In the genomic region with DNA sequence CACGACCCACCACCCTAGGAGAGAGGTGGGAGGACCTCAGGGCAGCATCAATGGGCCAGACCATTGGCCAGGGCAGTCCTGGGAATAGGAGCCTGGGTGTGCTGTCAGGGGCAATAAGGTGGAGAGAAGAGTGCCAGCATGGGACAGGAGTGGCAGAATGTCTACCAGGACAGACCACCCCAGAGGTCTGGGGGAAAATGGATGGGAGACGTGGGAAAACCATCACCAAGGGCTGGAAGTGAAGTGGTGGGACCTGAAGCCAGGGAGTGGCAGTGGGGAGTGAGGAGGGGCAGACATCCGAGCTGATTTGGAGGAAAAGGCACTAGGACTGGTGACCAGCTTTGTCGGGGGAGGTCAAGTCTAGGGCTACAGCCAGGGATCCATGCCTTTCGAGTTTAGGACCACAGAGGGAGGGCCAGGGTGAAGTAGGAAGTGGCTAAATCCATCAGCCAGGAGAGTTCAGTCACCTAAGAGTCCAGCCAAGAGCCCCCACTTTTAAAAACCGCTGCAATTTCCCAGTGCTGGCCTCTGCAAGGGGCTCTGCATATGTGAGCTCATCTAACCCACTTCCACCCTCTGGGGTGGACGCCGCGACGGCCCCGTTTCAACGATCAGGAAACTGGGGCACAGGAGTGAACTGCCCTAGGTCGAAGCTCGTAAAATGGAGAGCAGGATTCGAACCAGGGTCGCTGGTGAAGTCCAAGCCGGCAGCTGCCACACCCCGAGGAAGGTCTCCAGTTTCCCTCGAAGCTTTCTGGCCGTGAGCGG, we compare ENCODE assay signal across 8 cellular contexts. TPM values are rescaled to one million over a fixed set of nuclear protein-coding genes. Genes with fewer than 3 reads are reported as not detected.
DNase-seq lines count a peak whose midpoint lies in the region; ATAC-seq and TF ChIP-seq lines count a peak whose summit lies in the region.

No MANE protein-coding gene starts in this region.

- no peak overlapping the region for H2AFZ ChIP-seq in PC-9

- H3K9me3 Mint-ChIP-seq in activated CD8-positive, alpha-beta memory T cell treated with anti-CD3 and anti-CD28 coated beads, Interleukin-2, amount 10 ng/mL, durations not matched to agents 7 days and 5 days (ENCODE audit: low read depth) = peaks cover 3% of the 10 kb centered on the region

- H3K36me3 ChIP-seq in breast epithelium (no peaks in the 10 kb centered on the region), testis (ENCODE audit: low read depth, missing control alignments) (no peaks in the 10 kb centered on the region), PC-9 (ENCODE audit: low read depth) (no peaks in the 10 kb centered on the region)

- H3F3A ChIP-seq in PC-9 (ENCODE audit: insufficient read depth, low read depth) = peaks cover 3% of the 10 kb centered on the region; the same call in 1 of the 2 replicates

- H3K4me1 ChIP-seq in breast epithelium (peaks cover 6 to 8% of the 10 kb centered on the region in 2 donors), testis (peaks cover 28% of the 10 kb centered on the region), PC-9 (replicated peaks; ENCODE audit: insufficient read depth) (0 out of 2 replicates have a peak, but pooled peaks cover 3% of the 10 kb centered on the region)

- H3K9me2 ChIP-seq in PC-9 (ENCODE audit: insufficient read depth) = no peaks in the 10 kb centered on the region

- no peaks in the 10 kb centered on the region for H4K20me1 ChIP-seq in PC-9 (ENCODE audit: insufficient read depth)

- TF ChIP-seq CTCF in breast epithelium (IDR thresholded peaks at IDR 0.05) = no peak
- no peak for TF ChIP-seq CTCF in lower leg skin (IDR thresholded peaks at IDR 0.05)
- TF ChIP-seq CTCF in testis (IDR thresholded peaks at IDR 0.05) = no peak
- TF ChIP-seq CTCF in PC-9 (conservative IDR thresholded peaks at IDR 0.05) = no peak

- ATAC-seq in activated CD8-positive, alpha-beta memory T cell treated with anti-CD3 and anti-CD28 coated beads, Interleukin-2, amount 10 ng/mL, durations not matched to agents 7 days and 5 days = no peak
- ATAC-seq in GM21360 (IDR thresholded peaks at IDR 0.05; ENCODE audit: unreplicated experiment) = no peak

- H3K4me3 Mint-ChIP-seq in activated CD8-positive, alpha-beta memory T cell treated with anti-CD3 and anti-CD28 coated beads, Interleukin-2, amount 10 ng/mL, durations not matched to agents 7 days and 5 days = peak overlapping the region; percentile 13

- H3K4me3 ChIP-seq in breast epithelium (peak overlapping the region; percentile 69 to 98 (median 83)), lower leg skin (ENCODE audit: low read depth, poor library complexity, severe bottlenecking) (peak overlapping the region; percentile 46), testis (peak overlapping the region; percentile 73 to 79), PC-9 (no peak overlapping the region)

- no peak for TF ChIP-seq POLR2A in breast epithelium (IDR thresholded peaks at IDR 0.05)
- TF ChIP-seq POLR2A in lower leg skin (IDR thresholded peaks at IDR 0.05) = no peak
- no peak for TF ChIP-seq POLR2A in testis (IDR thresholded peaks at IDR 0.05)

- no peak overlapping the region for H3K4me2 ChIP-seq in PC-9

- no peaks in the 10 kb centered on the region for H3K27me3 ChIP-seq in breast epithelium
- no peaks in the 10 kb centered on the region for H3K27me3 ChIP-seq in testis
- no peaks in the 10 kb centered on the region for H3K27me3 ChIP-seq in PC-9 (ENCODE audit: insufficient read depth, low read depth)

- no peak for DNase-seq in activated CD8-positive, alpha-beta memory T cell treated with anti-CD3 and anti-CD28 coated beads, Interleukin-2, amount 10 ng/mL, durations not matched to agents 7 days and 5 days
- DNase-seq in activated CD8-positive, alpha-beta memory T cell treated with anti-CD3 and anti-CD28 coated beads, Interleukin-2, amount 50 U/mL, for 4 hours = no peak
- no peak for DNase-seq in breast epithelium (ENCODE audit: low spot score in 2 of 2)
- DNase-seq in lower leg skin (ENCODE audit: low spot score in 2 of 2) = peak in 1 of 2 donors; percentile 80
- no peak for DNase-seq in testis
- no peak for DNase-seq in foreskin melanocyte
- no peak for DNase-seq in PC-9

- peaks cover 2% of the 10 kb centered on the region for H3K36me3 Mint-ChIP-seq in activated CD8-positive, alpha-beta memory T cell treated with anti-CD3 and anti-CD28 coated beads, Interleukin-2, amount 10 ng/mL, durations not matched to agents 7 days and 5 days

- H3K9me3 ChIP-seq in breast epithelium (no peaks in the 10 kb centered on the region), testis (no peaks in the 10 kb centered on the region), PC-9 (ENCODE audit: insufficient read depth, low read depth) (no peaks in the 10 kb centered on the region)

- H3K27ac ChIP-seq in breast epithelium (peak overlapping the region; percentile 84 to 95), testis (peak overlapping the region; percentile 79 to 87), PC-9 (no peak overlapping the region)

- POLR2A ChIA-PET in PC-9 (lab: Charles Lee; ENCODE audit: unreplicated experiment) = no interaction called here

- CTCF ChIA-PET in activated CD8-positive, alpha-beta memory T cell treated with anti-CD3 and anti-CD28 coated beads, Interleukin-2, amount 10 ng/mL, durations not matched to agents 7 days and 5 days (lab: Charles Lee) = no interaction called here
- CTCF ChIA-PET in PC-9 (lab: Charles Lee) = no interaction called here

- intact Hi-C loops in breast epithelium (cut with DNase I; ENCODE audit: low total_unique reads) = no loop called here
- intact Hi-C loops in lower leg skin (cut with DNase I; ENCODE audit: low total_unique reads) = no loop called here
- intact Hi-C loops in testis (cut with DNase I; ENCODE audit: low total_unique reads) = no loop called here
- intact Hi-C loops in PC-9 (cut with micrococcal nuclease; ENCODE audit: unreplicated experiment) = no loop called here

- WGBS in lower leg skin, 2 donors = 16 to 18% methylated on average over 20 to 21 of the region's 21 CpGs
- WGBS in testis, 2 donors = 21 to 23% methylated on average over 7 to 21 of the region's 21 CpGs

- 0 out of 2 replicates have a peak, but pooled peaks cover 6% of the 10 kb centered on the region for H3K79me2 ChIP-seq in PC-9 (ENCODE audit: low read depth)

- H3K4me1 Mint-ChIP-seq in activated CD8-positive, alpha-beta memory T cell treated with anti-CD3 and anti-CD28 coated beads, Interleukin-2, amount 10 ng/mL, durations not matched to agents 7 days and 5 days = peaks cover 13% of the 10 kb centered on the region

- BruUV-seq in PC-9 (replicated peaks; lab: Mats Ljungman, UMichigan) = no TSS peak

- peak overlapping the region; percentile 10 for H3K27ac Mint-ChIP-seq in activated CD8-positive, alpha-beta memory T cell treated with anti-CD3 and anti-CD28 coated beads, Interleukin-2, amount 10 ng/mL, durations not matched to agents 7 days and 5 days

- H3K27me3 Mint-ChIP-seq in activated CD8-positive, alpha-beta memory T cell treated with anti-CD3 and anti-CD28 coated beads, Interleukin-2, amount 10 ng/mL, durations not matched to agents 7 days and 5 days = peaks cover 43% of the 10 kb centered on the region

RNA-seq across cellular contexts. Expression of gene EVC2, which starts 0.8 kb away (rescaled TPM):
- 1 to 10 TPM; 1.3 to 1.4 TPM for total RNA-seq in activated CD8-positive, alpha-beta memory T cell treated with anti-CD3 and anti-CD28 coated beads, Interleukin-2, amount 10 ng/mL, durations not matched to agents 7 days and 5 days
- total RNA-seq in breast epithelium (10 to 100 TPM; 16.0 to 19.5 (median 17.7) TPM), lower leg skin (10 to 100 TPM in 2 of 4 donors, 1 to 10 TPM in 2; 8.0 to 15.1 (median 11.5) TPM), testis (10 to 100 TPM in 1 of 2 donors, 1 to 10 TPM in 1; 10.0 to 10.2 TPM), PC-9 (2021) (1.4 and 1.7 TPM in 2 replicates)
- 2.9 TPM for polyA plus RNA-seq in testis (ENCODE audit: insufficient read depth, low read depth, low replicate concordance)

RNA-seq across cellular contexts. Expression of gene EVC, which starts 3.5 kb away (rescaled TPM):
- 1 to 10 TPM; 2.2 to 4.0 TPM for total RNA-seq in activated CD8-positive, alpha-beta memory T cell treated with anti-CD3 and anti-CD28 coated beads, Interleukin-2, amount 10 ng/mL, durations not matched to agents 7 days and 5 days
- total RNA-seq in breast epithelium (10 to 100 TPM; 20.0 to 27.5 (median 25.9) TPM), lower leg skin (10 to 100 TPM; 12.2 to 24.1 (median 22.3) TPM), testis (10 to 100 TPM; 33.4 to 39.6 TPM), PC-9 (2021) (14.0 and 15.5 TPM in 2 replicates)
- 9.0 TPM for polyA plus RNA-seq in testis (ENCODE audit: insufficient read depth, low read depth, low replicate concordance)
